In the genomic region with DNA sequence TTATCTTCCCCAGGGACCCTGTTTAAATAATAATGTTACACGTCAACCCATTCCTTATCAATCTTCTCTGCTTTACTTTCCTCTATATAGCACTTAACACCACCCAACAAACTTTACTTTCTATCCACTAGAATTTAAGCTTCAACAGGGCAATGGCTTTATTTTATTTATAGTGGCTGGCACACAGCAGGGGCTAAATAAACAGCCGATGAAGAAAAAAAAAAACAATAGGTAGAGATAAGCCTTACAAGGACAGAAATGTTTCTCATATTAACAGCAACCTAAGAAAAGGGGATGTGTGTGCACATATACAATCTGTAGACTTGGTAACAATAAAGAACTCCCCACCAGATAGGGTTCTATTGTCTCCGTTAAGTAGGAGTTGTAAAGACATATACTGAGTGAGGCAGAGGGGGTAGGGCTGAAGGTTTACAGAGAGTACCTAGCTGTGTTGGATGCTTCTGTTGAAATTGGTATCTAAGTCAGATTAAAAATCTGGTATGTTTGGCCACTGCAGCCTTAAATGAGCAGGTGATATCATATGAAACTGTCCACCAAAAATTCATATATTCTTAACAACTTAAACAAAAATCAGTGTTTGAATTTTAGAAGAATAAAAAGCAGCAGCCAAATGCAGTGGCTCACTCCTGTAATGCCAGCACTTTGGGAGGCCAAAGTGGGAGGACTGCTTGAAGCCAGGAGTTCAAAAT, we compare ENCODE assay signal across 1 cellular context.
TF ChIP-seq lines count a peak whose summit lies in the region.

No MANE protein-coding gene starts in this region.

TF ChIP-seq in HepG2, 621 proteins besides CTCF, POLR2A, EP300 and RAD21 (continued from another document):
- TF ChIP-seq ISL2 (CRISPR knock-in tag; IDR thresholded peaks at IDR 0.05), result 0 out of 2 replicates have a peak, but pooled peaks have one; percentile 14
- TF ChIP-seq, protein P1, sequence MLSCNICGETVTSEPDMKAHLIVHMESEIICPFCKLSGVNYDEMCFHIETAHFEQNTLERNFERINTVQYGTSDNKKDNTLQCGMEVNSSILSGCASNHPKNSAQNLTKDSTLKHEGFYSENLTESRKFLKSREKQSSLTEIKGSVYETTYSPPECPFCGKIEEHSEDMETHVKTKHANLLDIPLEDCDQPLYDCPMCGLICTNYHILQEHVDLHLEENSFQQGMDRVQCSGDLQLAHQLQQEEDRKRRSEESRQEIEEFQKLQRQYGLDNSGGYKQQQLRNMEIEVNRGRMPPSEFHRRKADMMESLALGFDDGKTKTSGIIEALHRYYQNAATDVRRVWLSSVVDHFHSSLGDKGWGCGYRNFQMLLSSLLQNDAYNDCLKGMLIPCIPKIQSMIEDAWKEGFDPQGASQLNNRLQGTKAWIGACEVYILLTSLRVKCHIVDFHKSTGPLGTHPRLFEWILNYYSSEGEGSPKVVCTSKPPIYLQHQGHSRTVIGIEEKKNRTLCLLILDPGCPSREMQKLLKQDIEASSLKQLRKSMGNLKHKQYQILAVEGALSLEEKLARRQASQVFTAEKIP (CRISPR knock-in tag; IDR thresholded peaks at IDR 0.05; ENCODE audit: borderline replicate concordance), result no peak
- 0 out of 2 replicates have a peak, but pooled peaks have one; percentile 52 for TF ChIP-seq ZNF101 (CRISPR knock-in tag; IDR thresholded peaks at IDR 0.05; ENCODE audit: borderline replicate concordance, low read depth)
- 0 out of 2 replicates have a peak, but pooled peaks have one; percentile 12 for TF ChIP-seq HNRNPUL1 (IDR thresholded peaks at IDR 0.05; ENCODE audit: low read depth, low read length)
- TF ChIP-seq CREM (IDR thresholded peaks at IDR 0.05), result no peak
- no peak for TF ChIP-seq CREM (CRISPR knock-in tag; IDR thresholded peaks at IDR 0.05)
- no peak for TF ChIP-seq KLF6 (CRISPR knock-in tag; IDR thresholded peaks at IDR 0.05)
- 0 out of 2 replicates have a peak, but pooled peaks have one; percentile 49 for TF ChIP-seq ZNF7 (CRISPR knock-in tag; IDR thresholded peaks at IDR 0.05)
- TF ChIP-seq, protein P2, sequence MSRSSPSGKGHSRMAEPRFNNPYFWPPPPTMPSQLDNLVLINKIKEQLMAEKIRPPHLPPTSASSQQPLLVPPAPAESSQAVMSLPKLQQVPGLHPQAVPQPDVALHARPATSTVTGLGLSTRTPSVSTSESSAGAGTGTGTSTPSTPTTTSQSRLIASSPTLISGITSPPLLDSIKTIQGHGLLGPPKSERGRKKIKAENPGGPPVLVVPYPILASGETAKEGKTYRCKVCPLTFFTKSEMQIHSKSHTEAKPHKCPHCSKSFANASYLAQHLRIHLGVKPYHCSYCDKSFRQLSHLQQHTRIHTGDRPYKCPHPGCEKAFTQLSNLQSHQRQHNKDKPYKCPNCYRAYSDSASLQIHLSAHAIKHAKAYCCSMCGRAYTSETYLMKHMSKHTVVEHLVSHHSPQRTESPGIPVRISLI (CRISPR knock-in tag; IDR thresholded peaks at IDR 0.05; ENCODE audit: borderline replicate concordance), result peak; percentile 61; the same call in 1 of the 2 replicates
- TF ChIP-seq, protein P3, sequence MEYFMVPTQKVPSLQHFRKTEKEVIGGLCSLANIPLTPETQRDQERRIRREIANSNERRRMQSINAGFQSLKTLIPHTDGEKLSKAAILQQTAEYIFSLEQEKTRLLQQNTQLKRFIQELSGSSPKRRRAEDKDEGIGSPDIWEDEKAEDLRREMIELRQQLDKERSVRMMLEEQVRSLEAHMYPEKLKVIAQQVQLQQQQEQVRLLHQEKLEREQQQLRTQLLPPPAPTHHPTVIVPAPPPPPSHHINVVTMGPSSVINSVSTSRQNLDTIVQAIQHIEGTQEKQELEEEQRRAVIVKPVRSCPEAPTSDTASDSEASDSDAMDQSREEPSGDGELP (IDR thresholded peaks at IDR 0.05; ENCODE audit: borderline replicate concordance, low read depth), result no peak
- peak; percentile 52 for TF ChIP-seq RBM22 (optimal IDR thresholded peaks at IDR 0.05; ENCODE audit: low read length)
- no peak for TF ChIP-seq XRCC5 (optimal IDR thresholded peaks at IDR 0.05; ENCODE audit: low read length)
- TF ChIP-seq REL (CRISPR knock-in tag; conservative IDR thresholded peaks at IDR 0.05), result no peak
- no peak for TF ChIP-seq RNF2 (conservative IDR thresholded peaks at IDR 0.05; ENCODE audit: low read depth)
TF ChIP-seq in HepG2: peak in this region for 8.
